In genomic region chr2:17557596-17557995, GRCh38 we compare ENCODE assay signal across 23 cellular contexts. TPM values are rescaled to one million over a fixed set of nuclear protein-coding genes. Genes with fewer than 3 reads are reported as not detected.
DNase-seq lines count a peak whose midpoint lies in the region; ATAC-seq and TF ChIP-seq lines count a peak whose summit lies in the region.
"Had no signal": no experiment of that assay in that cellular context is flagged by ENCODE, and none has a peak within 500 bp of the region (broad histone marks: within the 10 kb centered on the region; RNA-seq: fewer than 3 reads in every experiment).

No MANE protein-coding gene starts in this region.

- peaks cover 0 to 2% of the 10 kb centered on the region in 2 donors for H3K4me1 ChIP-seq in mucosa of rectum (ENCODE audit: control insufficient read depth in 2 of 2, insufficient read depth in 2 of 2, low read length in 2 of 2)

- H3K27ac ChIP-seq in mucosa of rectum (ENCODE audit: low read depth in 2 of 2, low read length in 2 of 2) (peak overlapping the region; percentile 13 to 56), brain microvascular endothelial cell (no peak overlapping the region)
- H3K27ac ChIP-seq: BLaER1 had no signal

- DNase-seq in H7 (peak; percentile 17), NCI-H526 treated with DMSO at 0.1 percent for 48 hours (lab: John Stamatoyannopoulos, UW) (peak; percentile 98), putamen (ENCODE audit: low spot score) (no peak), brain microvascular endothelial cell (no peak)
- DNase-seq: activated CD4-positive, alpha-beta T cell treated with anti-CD3 and anti-CD28 coated beads, Interleukin-2, amount 10 ng/mL, durations not matched to agents 7 days and 5 days; activated CD8-positive, alpha-beta memory T cell treated with anti-CD3 and anti-CD28 coated beads, Interleukin-2, amount 10 ng/mL, durations not matched to agents 7 days and 5 days; activated naive CD4-positive, alpha-beta T cell treated with anti-CD3 and anti-CD28 coated beads for 36 hours; amniotic stem cell; cortex of kidney; DMS53; GF-D8; NCI-H1417 treated with DMSO at 0.1 percent for 48 hours; NCI-H69; nucleus accumbens; retina; SK-N-SH; substantia nigra had no signal

- no peaks in the 10 kb centered on the region for H3K9me3 ChIP-seq in mucosa of rectum (ENCODE audit: control insufficient read depth in 2 of 2, low read length in 2 of 2)
- H3K9me3 ChIP-seq: BLaER1, SK-N-SH had no signal

- H3K4me3 ChIP-seq in H7 (ENCODE audit: insufficient read depth, low read depth, low read length) (no peak overlapping the region), mucosa of rectum (ENCODE audit: low read length in 2 of 2) (no peak overlapping the region), brain microvascular endothelial cell (ENCODE audit: low read depth, low read length) (no peak overlapping the region)
- H3K4me3 ChIP-seq: BLaER1 had no signal

- no peaks in the 10 kb centered on the region for H3K27me3 ChIP-seq in H7 (ENCODE audit: control insufficient read depth, insufficient read depth, low read length)
- no peaks in the 10 kb centered on the region for H3K27me3 ChIP-seq in mucosa of rectum (ENCODE audit: control insufficient read depth in 2 of 2, insufficient read depth in 2 of 2, low read length in 2 of 2)
- H3K27me3 ChIP-seq in brain microvascular endothelial cell (replicated peaks): no peaks in the 10 kb centered on the region
- H3K27me3 ChIP-seq: BLaER1 had no signal

- in situ Hi-C loops in brain microvascular endothelial cell (cut with HindIII; ENCODE audit: low pct_ligation_motif_present, low sequenced_read_pairs): no loop called here

- no peaks in the 10 kb centered on the region for H3K36me3 ChIP-seq in H7 (replicated peaks; ENCODE audit: control insufficient read depth, insufficient read depth, low read length)
- H3K36me3 ChIP-seq in mucosa of rectum (ENCODE audit: control insufficient read depth in 2 of 2, insufficient read depth in 2 of 2, low read length in 2 of 2): no peaks in the 10 kb centered on the region
- H3K36me3 ChIP-seq in brain microvascular endothelial cell (replicated peaks): no peaks in the 10 kb centered on the region
- H3K36me3 ChIP-seq: BLaER1 had no signal

- TF ChIP-seq CTCF in brain microvascular endothelial cell (IDR thresholded peaks at IDR 0.05; ENCODE audit: low read depth, low read length, missing control alignments): no peak

- H3K9ac ChIP-seq in mucosa of rectum (ENCODE audit: low read depth in 1 of 2, low read length in 2 of 2): no peak overlapping the region
- H3K9ac ChIP-seq: BLaER1, SK-N-SH had no signal

- ATAC-seq in esophagus mucosa (peak; percentile 90), GM18868 (IDR thresholded peaks at IDR 0.05; ENCODE audit: unreplicated experiment) (no peak)
- ATAC-seq: activated CD8-positive, alpha-beta memory T cell treated with anti-CD3 and anti-CD28 coated beads, Interleukin-2, amount 10 ng/mL, durations not matched to agents 7 days and 5 days had no signal

RNA-seq across cellular contexts. Expression of gene VSNL1, which starts 17.1 kb away (rescaled TPM):
- total RNA-seq in H7 (2014; rRNA removed; shearing (Covaris generic)): 32.8 and 34.8 TPM in 2 replicates
- 65.6 TPM for total RNA-seq in esophagus mucosa
- total RNA-seq: activated CD4-positive, alpha-beta T cell treated with anti-CD3 and anti-CD28 coated beads, Interleukin-2, amount 10 ng/mL, durations not matched to agents 7 days and 5 days; activated CD8-positive, alpha-beta memory T cell treated with anti-CD3 and anti-CD28 coated beads, Interleukin-2, amount 10 ng/mL, durations not matched to agents 7 days and 5 days; activated naive CD4-positive, alpha-beta T cell treated with anti-CD3 and anti-CD28 coated beads for 36 hours had no signal

RNA-seq across cellular contexts. Expression of gene RAD51AP2, which starts 39.4 kb away (rescaled TPM):
- total RNA-seq in H7 (2014; rRNA removed; shearing (Covaris generic)): 0.10 and 0.15 TPM in 2 replicates
- 0.16 TPM for total RNA-seq in esophagus mucosa
- total RNA-seq: activated CD4-positive, alpha-beta T cell treated with anti-CD3 and anti-CD28 coated beads, Interleukin-2, amount 10 ng/mL, durations not matched to agents 7 days and 5 days; activated CD8-positive, alpha-beta memory T cell treated with anti-CD3 and anti-CD28 coated beads, Interleukin-2, amount 10 ng/mL, durations not matched to agents 7 days and 5 days; activated naive CD4-positive, alpha-beta T cell treated with anti-CD3 and anti-CD28 coated beads for 36 hours; bronchial epithelial cell; M059J had no signal

Comparison
In these comparisons a context has a peak if more than half of its experiments do, and no peak if none do; other contexts are left out.
1. DNase-seq: peak in H7 (single experiment) and NCI-H526 treated with DMSO at 0.1 percent for 48 hours (single experiment); none in putamen (single experiment) and brain microvascular endothelial cell (single experiment).